Comparison of ENCODE assay signal across 15 cellular contexts in genomic region chr2:199830531-199830930, GRCh38.
"Had no signal": no experiment of that assay in that cellular context is flagged by ENCODE, and none has a peak within 500 bp of the region (broad histone marks: within the 10 kb centered on the region; RNA-seq: fewer than 3 reads in every experiment).

No MANE protein-coding gene starts in this region.

- H3K4me1 ChIP-seq: lower lobe of right lung, pancreas, tibial nerve, vagina had no signal

- DNase-seq: activated CD4-positive, alpha-beta T cell treated with anti-CD3 and anti-CD28 coated beads, Interleukin-2, amount 10 ng/mL, durations not matched to agents 24 days and 14 days; activated CD4-positive, CD25-positive, alpha-beta regulatory T cell; activated naive CD4-positive, alpha-beta T cell treated with Interleukin-2 at 50 U/mL for 16 hours; dermis blood vessel endothelial cell; immature natural killer cell; left cardiac atrium; lower lobe of right lung; pancreas; stimulated activated CD4-positive, alpha-beta T cell treated with anti-CD3 and anti-CD28 coated beads, Interleukin-12 subunit alpha, Interleukin-12 subunit beta, amount 100 ng/mL, for 4 hours had no signal

- H3K27me3 Mint-ChIP-seq: stimulated activated memory B cell treated with anti-CD40 and anti-IgM and Interleukin-4, amounts not matched to agents 10 μg/mL and 1 μg/mL and 100 μg/mL, for 72 hours had no signal

- H3K9me3 Mint-ChIP-seq: activated CD4-positive, alpha-beta T cell treated with anti-CD3 and anti-CD28 coated beads, Interleukin-2, amount 10 ng/mL, durations not matched to agents 24 days and 14 days; activated T-helper 1 cell treated with anti-CD3 and anti-CD28 coated beads, Interleukin-12 subunit alpha, Interleukin-12 subunit beta, Interleukin-2, Interleukin-4 antibody, amounts not matched to agents 30 ng/mL and 10 ng/mL and 1 ng/mL, durations not matched to agents 14 hours and 24 hours and 36 hours; immature natural killer cell; mesothelial cell of epicardium; stimulated activated memory B cell treated with anti-CD40 and anti-IgM and Interleukin-4, amounts not matched to agents 10 μg/mL and 1 μg/mL and 100 μg/mL, for 72 hours had no signal

- H3K4me3 Mint-ChIP-seq: activated CD4-positive, alpha-beta T cell treated with anti-CD3 and anti-CD28 coated beads, Interleukin-2, amount 10 ng/mL, durations not matched to agents 24 days and 14 days; activated T-helper 1 cell treated with anti-CD3 and anti-CD28 coated beads, Interleukin-12 subunit alpha, Interleukin-12 subunit beta, Interleukin-2, Interleukin-4 antibody, amounts not matched to agents 30 ng/mL and 10 ng/mL and 1 ng/mL, durations not matched to agents 14 hours and 24 hours and 36 hours; immature natural killer cell; mesothelial cell of epicardium; stimulated activated memory B cell treated with anti-CD40 and anti-IgM and Interleukin-4, amounts not matched to agents 10 μg/mL and 1 μg/mL and 100 μg/mL, for 72 hours had no signal

- ATAC-seq: left cardiac atrium; lower lobe of right lung; pancreas; stimulated activated memory B cell treated with anti-CD40 and anti-IgM and Interleukin-4, amounts not matched to agents 10 μg/mL and 1 μg/mL and 100 μg/mL, for 72 hours had no signal

- H3K9me3 ChIP-seq: lower lobe of right lung, pancreas, tibial nerve, vagina had no signal

- H3K4me3 ChIP-seq: lower lobe of right lung, pancreas, tibial nerve, vagina had no signal

- H3K27ac ChIP-seq: epithelial cell of prostate, lower lobe of right lung, pancreas, tibial nerve, vagina had no signal

- H3K36me3 ChIP-seq: lower lobe of right lung, pancreas, tibial nerve, vagina had no signal

- H3K36me3 Mint-ChIP-seq: immature natural killer cell, mesothelial cell of epicardium had no signal

- H3K27ac Mint-ChIP-seq: activated CD4-positive, alpha-beta T cell treated with anti-CD3 and anti-CD28 coated beads, Interleukin-2, amount 10 ng/mL, durations not matched to agents 24 days and 14 days; activated T-helper 1 cell treated with anti-CD3 and anti-CD28 coated beads, Interleukin-12 subunit alpha, Interleukin-12 subunit beta, Interleukin-2, Interleukin-4 antibody, amounts not matched to agents 30 ng/mL and 10 ng/mL and 1 ng/mL, durations not matched to agents 14 hours and 24 hours and 36 hours; immature natural killer cell; mesothelial cell of epicardium; stimulated activated memory B cell treated with anti-CD40 and anti-IgM and Interleukin-4, amounts not matched to agents 10 μg/mL and 1 μg/mL and 100 μg/mL, for 72 hours had no signal

- H3K4me1 Mint-ChIP-seq: activated CD4-positive, alpha-beta T cell treated with anti-CD3 and anti-CD28 coated beads, Interleukin-2, amount 10 ng/mL, durations not matched to agents 24 days and 14 days; immature natural killer cell; mesothelial cell of epicardium; stimulated activated memory B cell treated with anti-CD40 and anti-IgM and Interleukin-4, amounts not matched to agents 10 μg/mL and 1 μg/mL and 100 μg/mL, for 72 hours had no signal

- H3K27me3 ChIP-seq: pancreas, tibial nerve, vagina had no signal
